Comparison of ENCODE assay signal across 1 cellular context in the genomic region with DNA sequence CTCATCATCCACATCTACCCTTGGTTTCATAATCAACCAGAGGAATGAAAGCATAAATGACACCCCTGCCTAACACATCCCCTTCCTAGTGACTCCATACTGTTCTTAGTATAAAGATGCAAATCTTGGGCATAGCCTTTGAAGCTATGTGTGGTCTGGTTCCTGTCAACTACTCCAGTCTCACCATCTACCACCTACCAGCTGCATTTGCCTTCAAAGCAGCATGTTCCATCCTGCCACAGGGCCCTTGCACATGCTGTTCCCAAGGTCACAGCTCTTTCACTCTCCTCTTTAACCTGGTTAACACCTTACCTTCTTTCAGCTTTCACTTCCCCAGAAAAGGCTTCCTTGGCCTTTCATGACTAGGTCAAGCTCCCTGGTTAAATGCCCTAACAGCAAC.
TF ChIP-seq lines count a peak whose summit lies in the region.

No MANE protein-coding gene starts in this region.

TF ChIP-seq in GM12878, 131 proteins besides CTCF, POLR2A, EP300 and RAD21 (continued from another document):
- TF ChIP-seq RUNX3 (IDR thresholded peaks at IDR 0.05; ENCODE audit: low read length) (peak; percentile 39; the same call in 1 of the 2 replicates), ZZZ3 (IDR thresholded peaks at IDR 0.05; ENCODE audit: control insufficient read depth, insufficient read length, low read depth) (no peak), KLF5 (IDR thresholded peaks at IDR 0.05; ENCODE audit: partially characterized antibody) (peak; percentile 39), SMAD1 (IDR thresholded peaks at IDR 0.05; ENCODE audit: low read depth, partially characterized antibody) (no peak), FOS (IDR thresholded peaks at IDR 0.05; ENCODE audit: borderline replicate concordance, extremely low read depth, insufficient read length) (no peak), YBX1 (IDR thresholded peaks at IDR 0.05) (no peak), RAD51 (IDR thresholded peaks at IDR 0.05) (no peak), PBX3 (IDR thresholded peaks at IDR 0.05; ENCODE audit: insufficient replicate concordance, low read depth, low read length) (no peak), IKZF2 (IDR thresholded peaks at IDR 0.05) (peak; percentile 78 to 86), NR2F1 (conservative IDR thresholded peaks at IDR 0.05) (peak; percentile 93), MEF2A (IDR thresholded peaks at IDR 0.05; ENCODE audit: insufficient read depth, low read depth, low read length) (no peak), TCF12 (IDR thresholded peaks at IDR 0.05; ENCODE audit: low read depth, low read length) (0 out of 2 replicates have a peak, but pooled peaks have one; percentile 17), ASH2L (IDR thresholded peaks at IDR 0.05; ENCODE audit: borderline replicate concordance, low read depth) (no peak), YY1 (IDR thresholded peaks at IDR 0.05; ENCODE audit: low read depth, low read length) (no peak), JUND (IDR thresholded peaks at IDR 0.05; ENCODE audit: low read depth, low read length) (no peak), LARP7 (IDR thresholded peaks at IDR 0.05) (no peak), IKZF1 (conservative IDR thresholded peaks at IDR 0.05) (peak; percentile 78), BACH1 (IDR thresholded peaks at IDR 0.05; ENCODE audit: borderline replicate concordance) (no peak), MTA3 (IDR thresholded peaks at IDR 0.05; ENCODE audit: borderline replicate concordance, low read length) (no peak), MYB (IDR thresholded peaks at IDR 0.05; ENCODE audit: borderline replicate concordance, low read depth, low read length) (no peak), USF2 (IDR thresholded peaks at IDR 0.05; ENCODE audit: borderline replicate concordance, low read depth, low read length) (no peak), MTA2 (IDR thresholded peaks at IDR 0.05; ENCODE audit: low read depth) (peak; percentile 62), SREBF2 (IDR thresholded peaks at IDR 0.05; ENCODE audit: low read length) (no peak), POU2F2 (IDR thresholded peaks at IDR 0.05; ENCODE audit: borderline replicate concordance, low read depth, low read length) (no peak), CEBPB (IDR thresholded peaks at IDR 0.05; ENCODE audit: borderline replicate concordance in 1 of 2, low read depth in 2 of 2, low read length in 2 of 2) (no peak), ZBTB33 (IDR thresholded peaks at IDR 0.05) (no peak), EED (IDR thresholded peaks at IDR 0.05; ENCODE audit: low read depth) (peak; percentile 72; the same call in 1 of the 2 replicates), KDM1A (IDR thresholded peaks at IDR 0.05; ENCODE audit: borderline replicate concordance) (no peak), IRF4 (IDR thresholded peaks at IDR 0.05; ENCODE audit: low read depth, low read length) (0 out of 2 replicates have a peak, but pooled peaks have one; percentile 19), MAX (IDR thresholded peaks at IDR 0.05; ENCODE audit: low read depth, low read length) (no peak), ZNF217 (IDR thresholded peaks at IDR 0.05) (peak; percentile 75), EZH2 (IDR thresholded peaks at IDR 0.05; ENCODE audit: borderline replicate concordance, control insufficient read depth, low read depth, low read length) (no peak), GATAD2B (conservative IDR thresholded peaks at IDR 0.05; ENCODE audit: low read depth) (peak; percentile 55; the same call in 1 of the 2 replicates), RFX5 (IDR thresholded peaks at IDR 0.05; ENCODE audit: low read depth, low read length) (no peak), BMI1 (IDR thresholded peaks at IDR 0.05; ENCODE audit: borderline replicate concordance) (peak; percentile 56; the same call in 1 of the 2 replicates), FOXM1 (IDR thresholded peaks at IDR 0.05; ENCODE audit: low read depth, low read length) (no peak; the same call in 1 of the 2 replicates), CBX3 (IDR thresholded peaks at IDR 0.05; ENCODE audit: borderline replicate concordance, low read depth) (no peak), HDAC2 (IDR thresholded peaks at IDR 0.05) (no peak), MXI1 (IDR thresholded peaks at IDR 0.05; ENCODE audit: low read depth, low read length) (no peak), NR2C2 (IDR thresholded peaks at IDR 0.05; ENCODE audit: borderline replicate concordance, control insufficient read depth, insufficient read length, low read depth) (no peak), CBX5 (IDR thresholded peaks at IDR 0.05; ENCODE audit: low read depth) (no peak)
- TF ChIP-seq, protein P1, sequence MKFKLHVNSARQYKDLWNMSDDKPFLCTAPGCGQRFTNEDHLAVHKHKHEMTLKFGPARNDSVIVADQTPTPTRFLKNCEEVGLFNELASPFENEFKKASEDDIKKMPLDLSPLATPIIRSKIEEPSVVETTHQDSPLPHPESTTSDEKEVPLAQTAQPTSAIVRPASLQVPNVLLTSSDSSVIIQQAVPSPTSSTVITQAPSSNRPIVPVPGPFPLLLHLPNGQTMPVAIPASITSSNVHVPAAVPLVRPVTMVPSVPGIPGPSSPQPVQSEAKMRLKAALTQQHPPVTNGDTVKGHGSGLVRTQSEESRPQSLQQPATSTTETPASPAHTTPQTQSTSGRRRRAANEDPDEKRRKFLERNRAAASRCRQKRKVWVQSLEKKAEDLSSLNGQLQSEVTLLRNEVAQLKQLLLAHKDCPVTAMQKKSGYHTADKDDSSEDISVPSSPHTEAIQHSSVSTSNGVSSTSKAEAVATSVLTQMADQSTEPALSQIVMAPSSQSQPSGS (IDR thresholded peaks at IDR 0.05; ENCODE audit: low read length), result no peak
- TF ChIP-seq, protein P2, sequence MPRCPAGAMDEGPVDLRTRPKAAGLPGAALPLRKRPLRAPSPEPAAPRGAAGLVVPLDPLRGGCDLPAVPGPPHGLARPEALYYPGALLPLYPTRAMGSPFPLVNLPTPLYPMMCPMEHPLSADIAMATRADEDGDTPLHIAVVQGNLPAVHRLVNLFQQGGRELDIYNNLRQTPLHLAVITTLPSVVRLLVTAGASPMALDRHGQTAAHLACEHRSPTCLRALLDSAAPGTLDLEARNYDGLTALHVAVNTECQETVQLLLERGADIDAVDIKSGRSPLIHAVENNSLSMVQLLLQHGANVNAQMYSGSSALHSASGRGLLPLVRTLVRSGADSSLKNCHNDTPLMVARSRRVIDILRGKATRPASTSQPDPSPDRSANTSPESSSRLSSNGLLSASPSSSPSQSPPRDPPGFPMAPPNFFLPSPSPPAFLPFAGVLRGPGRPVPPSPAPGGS (IDR thresholded peaks at IDR 0.05; ENCODE audit: borderline replicate concordance, insufficient read depth, low read depth, low read length, poor library complexity, severe bottlenecking), result no peak
- TF ChIP-seq, protein P3, sequence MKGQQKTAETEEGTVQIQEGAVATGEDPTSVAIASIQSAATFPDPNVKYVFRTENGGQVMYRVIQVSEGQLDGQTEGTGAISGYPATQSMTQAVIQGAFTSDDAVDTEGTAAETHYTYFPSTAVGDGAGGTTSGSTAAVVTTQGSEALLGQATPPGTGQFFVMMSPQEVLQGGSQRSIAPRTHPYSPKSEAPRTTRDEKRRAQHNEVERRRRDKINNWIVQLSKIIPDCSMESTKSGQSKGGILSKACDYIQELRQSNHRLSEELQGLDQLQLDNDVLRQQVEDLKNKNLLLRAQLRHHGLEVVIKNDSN (IDR thresholded peaks at IDR 0.05; ENCODE audit: borderline replicate concordance, extremely low read length, insufficient read depth, low read depth, low read length), result no peak
- TF ChIP-seq, protein P4, sequence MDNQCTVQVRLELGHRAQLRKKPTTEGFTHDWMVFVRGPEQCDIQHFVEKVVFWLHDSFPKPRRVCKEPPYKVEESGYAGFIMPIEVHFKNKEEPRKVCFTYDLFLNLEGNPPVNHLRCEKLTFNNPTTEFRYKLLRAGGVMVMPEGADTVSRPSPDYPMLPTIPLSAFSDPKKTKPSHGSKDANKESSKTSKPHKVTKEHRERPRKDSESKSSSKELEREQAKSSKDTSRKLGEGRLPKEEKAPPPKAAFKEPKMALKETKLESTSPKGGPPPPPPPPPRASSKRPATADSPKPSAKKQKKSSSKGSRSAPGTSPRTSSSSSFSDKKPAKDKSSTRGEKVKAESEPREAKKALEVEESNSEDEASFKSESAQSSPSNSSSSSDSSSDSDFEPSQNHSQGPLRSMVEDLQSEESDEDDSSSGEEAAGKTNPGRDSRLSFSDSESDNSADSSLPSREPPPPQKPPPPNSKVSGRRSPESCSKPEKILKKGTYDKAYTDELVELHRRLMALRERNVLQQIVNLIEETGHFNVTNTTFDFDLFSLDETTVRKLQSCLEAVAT (IDR thresholded peaks at IDR 0.05), result no peak
- TF ChIP-seq, protein P5, sequence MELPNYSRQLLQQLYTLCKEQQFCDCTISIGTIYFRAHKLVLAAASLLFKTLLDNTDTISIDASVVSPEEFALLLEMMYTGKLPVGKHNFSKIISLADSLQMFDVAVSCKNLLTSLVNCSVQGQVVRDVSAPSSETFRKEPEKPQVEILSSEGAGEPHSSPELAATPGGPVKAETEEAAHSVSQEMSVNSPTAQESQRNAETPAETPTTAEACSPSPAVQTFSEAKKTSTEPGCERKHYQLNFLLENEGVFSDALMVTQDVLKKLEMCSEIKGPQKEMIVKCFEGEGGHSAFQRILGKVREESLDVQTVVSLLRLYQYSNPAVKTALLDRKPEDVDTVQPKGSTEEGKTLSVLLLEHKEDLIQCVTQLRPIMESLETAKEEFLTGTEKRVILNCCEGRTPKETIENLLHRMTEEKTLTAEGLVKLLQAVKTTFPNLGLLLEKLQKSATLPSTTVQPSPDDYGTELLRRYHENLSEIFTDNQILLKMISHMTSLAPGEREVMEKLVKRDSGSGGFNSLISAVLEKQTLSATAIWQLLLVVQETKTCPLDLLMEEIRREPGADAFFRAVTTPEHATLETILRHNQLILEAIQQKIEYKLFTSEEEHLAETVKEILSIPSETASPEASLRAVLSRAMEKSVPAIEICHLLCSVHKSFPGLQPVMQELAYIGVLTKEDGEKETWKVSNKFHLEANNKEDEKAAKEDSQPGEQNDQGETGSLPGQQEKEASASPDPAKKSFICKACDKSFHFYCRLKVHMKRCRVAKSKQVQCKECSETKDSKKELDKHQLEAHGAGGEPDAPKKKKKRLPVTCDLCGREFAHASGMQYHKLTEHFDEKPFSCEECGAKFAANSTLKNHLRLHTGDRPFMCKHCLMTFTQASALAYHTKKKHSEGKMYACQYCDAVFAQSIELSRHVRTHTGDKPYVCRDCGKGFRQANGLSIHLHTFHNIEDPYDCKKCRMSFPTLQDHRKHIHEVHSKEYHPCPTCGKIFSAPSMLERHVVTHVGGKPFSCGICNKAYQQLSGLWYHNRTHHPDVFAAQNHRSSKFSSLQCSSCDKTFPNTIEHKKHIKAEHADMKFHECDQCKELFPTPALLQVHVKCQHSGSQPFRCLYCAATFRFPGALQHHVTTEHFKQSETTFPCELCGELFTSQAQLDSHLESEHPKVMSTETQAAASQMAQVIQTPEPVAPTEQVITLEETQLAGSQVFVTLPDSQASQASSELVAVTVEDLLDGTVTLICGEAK (IDR thresholded peaks at IDR 0.05; ENCODE audit: borderline replicate concordance), result no peak
- TF ChIP-seq, protein P6, sequence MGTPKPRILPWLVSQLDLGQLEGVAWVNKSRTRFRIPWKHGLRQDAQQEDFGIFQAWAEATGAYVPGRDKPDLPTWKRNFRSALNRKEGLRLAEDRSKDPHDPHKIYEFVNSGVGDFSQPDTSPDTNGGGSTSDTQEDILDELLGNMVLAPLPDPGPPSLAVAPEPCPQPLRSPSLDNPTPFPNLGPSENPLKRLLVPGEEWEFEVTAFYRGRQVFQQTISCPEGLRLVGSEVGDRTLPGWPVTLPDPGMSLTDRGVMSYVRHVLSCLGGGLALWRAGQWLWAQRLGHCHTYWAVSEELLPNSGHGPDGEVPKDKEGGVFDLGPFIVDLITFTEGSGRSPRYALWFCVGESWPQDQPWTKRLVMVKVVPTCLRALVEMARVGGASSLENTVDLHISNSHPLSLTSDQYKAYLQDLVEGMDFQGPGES (IDR thresholded peaks at IDR 0.05), result no peak
